ENCODE assay signal across 8 cellular contexts in genomic region chr17:73595068-73595865, GRCh38. TPM values are rescaled to one million over a fixed set of nuclear protein-coding genes. Genes with fewer than 3 reads are reported as not detected.
A peak's percentile ranks its signal among the peaks of the same experiment; 100 is the strongest.
DNase-seq lines count a peak whose midpoint lies in the region; ATAC-seq and TF ChIP-seq lines count a peak whose summit lies in the region.

No MANE protein-coding gene starts in this region.

- no peaks in the 10 kb centered on the region for H3K27me3 ChIP-seq in right cardiac atrium (ENCODE audit: control insufficient read depth, insufficient read depth)

- ATAC-seq in right cardiac atrium (peak; percentile 71 to 82), HG02938 (IDR thresholded peaks at IDR 0.05; ENCODE audit: unreplicated experiment) (no peak)

- H3K9me3 ChIP-seq in right cardiac atrium (ENCODE audit: control insufficient read depth, low read length): no peaks in the 10 kb centered on the region

- in situ Hi-C loops in GM13977 (cut with MboI; ENCODE audit: low pct_unique_long_range_greater_than_20kb, low sequenced_read_pairs, unreplicated experiment): no loop called here

- DNase-seq in AG10803 (ENCODE audit: low read depth): peak; percentile 62
- peak; percentile 67 for DNase-seq in GM13977 (ENCODE audit: low spot score)
- peak; percentile 29 for DNase-seq in activated CD4-positive, alpha-beta T cell treated with anti-CD3 and anti-CD28 coated beads, Interleukin-2, amount 50 U/mL, for 1 hour
- peak; percentile 71 to 86 (median 84) for DNase-seq in right cardiac atrium
- DNase-seq in superior temporal gyrus (ENCODE audit: extremely low spot score): peak; percentile 18
- no peak for DNase-seq in occipital lobe (lab: John Stamatoyannopoulos, UW)
- DNase-seq in NCI-H187 treated with DMSO at 0.1 percent for 48 hours (lab: John Stamatoyannopoulos, UW): no peak

- TF ChIP-seq CTCF in AG10803 (conservative IDR thresholded peaks at IDR 0.05; ENCODE audit: low read length) (peak; percentile 40), GM13977 (IDR thresholded peaks at IDR 0.05; ENCODE audit: extremely low read depth, insufficient read depth, missing control alignments) (peak; percentile 36)

- no peak overlapping the region for H3K4me3 ChIP-seq in AG10803 (ENCODE audit: low read length)
- no peak overlapping the region for H3K4me3 ChIP-seq in right cardiac atrium (ENCODE audit: low read length)

- WGBS in right cardiac atrium: 61% methylated on average over 12 of the region's 12 CpGs

- no peaks in the 10 kb centered on the region for H3K4me1 ChIP-seq in right cardiac atrium (ENCODE audit: control insufficient read depth, insufficient read depth, low read length)

- intact Hi-C loops in right cardiac atrium (cut with DNase I): no loop called here

- no peak overlapping the region for H3K27ac ChIP-seq in right cardiac atrium (ENCODE audit: low read length)

RNA-seq across cellular contexts. Expression of gene SDK2, which starts 49.0 kb away (rescaled TPM):
- total RNA-seq in right cardiac atrium (1 to 10 TPM; 1.2 to 4.4 (median 2.1) TPM), occipital lobe (6.9 TPM)
- polyA plus RNA-seq in right cardiac atrium: 0.77 TPM

Comparison
In these comparisons a context has a peak if more than half of its experiments do, and no peak if none do; other contexts are left out.
1. DNase-seq: peak in AG10803 (single experiment), GM13977 (single experiment), activated CD4-positive, alpha-beta T cell treated with anti-CD3 and anti-CD28 coated beads, Interleukin-2, amount 50 U/mL, for 1 hour (single experiment), right cardiac atrium (3 of 3) and superior temporal gyrus (single experiment); none in occipital lobe (single experiment) and NCI-H187 treated with DMSO at 0.1 percent for 48 hours (single experiment).